Comparison of ENCODE assay signal across 1 cellular context in genomic region chr5:79076819-79077218, GRCh38.
TF ChIP-seq lines count a peak whose summit lies in the region.

No MANE protein-coding gene starts in this region.

TF ChIP-seq in endothelial cell of umbilical vein, 7 proteins besides CTCF, POLR2A, EP300 and RAD21 (continued from another document):
- no peak for TF ChIP-seq EZH2 (IDR thresholded peaks at IDR 0.05; ENCODE audit: borderline replicate concordance, low read depth, low read length, severe bottlenecking)
- no peak for TF ChIP-seq FOS (IDR thresholded peaks at IDR 0.05; ENCODE audit: borderline replicate concordance, insufficient read depth, low read length)
- no peak for TF ChIP-seq MAX (IDR thresholded peaks at IDR 0.05; ENCODE audit: insufficient read depth, insufficient read length)
- TF ChIP-seq GATA2 (IDR thresholded peaks at IDR 0.05; ENCODE audit: insufficient read depth, insufficient read length, low read depth, low read length) = no peak
- no peak for TF ChIP-seq POLR2AphosphoS5 (IDR thresholded peaks at IDR 0.05; ENCODE audit: insufficient read depth, low read depth, low read length)
